Comparison of ENCODE assay signal across 24 cellular contexts in the genomic region with DNA sequence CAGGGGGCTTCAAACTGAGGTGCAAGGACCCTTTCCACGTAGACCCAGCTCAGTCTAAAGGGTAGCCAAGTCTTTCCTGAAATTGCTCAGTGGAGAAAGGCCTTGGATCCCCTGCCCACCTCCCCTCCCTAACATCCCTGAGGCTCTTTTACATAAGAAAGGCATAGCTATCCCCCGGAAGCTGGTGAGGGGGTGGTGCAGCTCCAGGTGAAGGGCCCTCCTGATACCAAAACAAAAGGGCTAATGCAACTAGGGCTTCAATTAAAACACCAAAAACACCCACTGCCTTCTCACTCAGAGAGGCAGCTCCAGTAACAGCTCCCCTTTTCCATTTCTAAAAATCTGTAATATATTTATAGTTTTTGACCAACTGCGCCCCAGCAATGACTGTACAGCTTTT. TPM values are rescaled to one million over a fixed set of nuclear protein-coding genes. Genes with fewer than 3 reads are reported as not detected.
DNase-seq lines count a peak whose midpoint lies in the region; ATAC-seq and TF ChIP-seq lines count a peak whose summit lies in the region.
"Had no signal": no experiment of that assay in that cellular context is flagged by ENCODE, and none has a peak within 500 bp of the region (broad histone marks: within the 10 kb centered on the region; RNA-seq: fewer than 3 reads in every experiment).

No MANE protein-coding gene starts in this region.

- TF ChIP-seq CTCF in VCaP (conservative IDR thresholded peaks at IDR 0.05): no peak

- H3K36me3 Mint-ChIP-seq in activated CD4-positive, alpha-beta memory T cell treated with anti-CD3 and anti-CD28 coated beads, Interleukin-2, amount 10 ng/mL, durations not matched to agents 7 days and 5 days (ENCODE audit: low read depth): no peaks in the 10 kb centered on the region
- H3K36me3 Mint-ChIP-seq: natural killer cell treated with Interleukin-12 subunit alpha and Interleukin-12 subunit beta and Interleukin-15 and Interleukin-18, amount 100 ng/mL, for 72 hours had no signal

- no peaks in the 10 kb centered on the region for H3K9me3 Mint-ChIP-seq in activated CD4-positive, alpha-beta memory T cell treated with anti-CD3 and anti-CD28 coated beads, Interleukin-2, amount 10 ng/mL, durations not matched to agents 7 days and 5 days
- H3K9me3 Mint-ChIP-seq: natural killer cell treated with Interleukin-12 subunit alpha and Interleukin-12 subunit beta and Interleukin-15 and Interleukin-18, amount 100 ng/mL, for 72 hours had no signal

- H3K27ac ChIP-seq in VCaP (peak overlapping the region; percentile 99; the same call in 1 of the 2 replicates), iPS-20b (ENCODE audit: low read length) (peak overlapping the region; percentile 96)
- H3K27ac ChIP-seq: BLaER1, KMS-11, parathyroid adenoma, right lobe of liver, testis had no signal

- no peaks in the 10 kb centered on the region for H3K9me3 ChIP-seq in iPS-20b (ENCODE audit: insufficient read depth, low read depth, low read length)
- H3K9me3 ChIP-seq: BLaER1, right lobe of liver, testis had no signal

- peak; percentile 3 for DNase-seq in AG20443 (ENCODE audit: low spot score)
- DNase-seq in NCI-H1105 treated with DMSO at 0.1 percent for 48 hours (lab: John Stamatoyannopoulos, UW): peak; percentile 4
- no peak for DNase-seq in anterior cingulate cortex (lab: John Stamatoyannopoulos, UW)
- DNase-seq in activated CD4-positive, alpha-beta memory T cell treated with anti-CD3 and anti-CD28 coated beads, Interleukin-2, amount 10 ng/mL, durations not matched to agents 7 days and 5 days: no peak
- DNase-seq: activated CD4-positive, alpha-beta T cell treated with anti-CD3 and anti-CD28 coated beads for 4 hours; Calu3; GOT3; left cardiac atrium; MV-4-11; NCI-H526; stimulated activated CD4-positive, alpha-beta T cell treated with anti-CD3 and anti-CD28 coated beads, Interleukin-15, amount 100 ng/mL, for 24 hours; testis had no signal

- H3K4me1 ChIP-seq in iPS-20b (ENCODE audit: insufficient read depth, low read length): peaks cover 67% of the 10 kb centered on the region
- H3K4me1 ChIP-seq: parathyroid adenoma had no signal

- no peaks in the 10 kb centered on the region for H3K36me3 ChIP-seq in iPS-20b (ENCODE audit: insufficient read depth, low read depth, low read length)
- H3K36me3 ChIP-seq: BLaER1, right lobe of liver had no signal

- H3K9ac ChIP-seq in iPS-20b (ENCODE audit: low read depth, low read length): peak overlapping the region; percentile 80
- H3K9ac ChIP-seq: BLaER1, KMS-11, parathyroid adenoma had no signal

- ATAC-seq in HG03565 (IDR thresholded peaks at IDR 0.05; ENCODE audit: unreplicated experiment) (no peak), HG03571 (IDR thresholded peaks at IDR 0.05; ENCODE audit: unreplicated experiment) (no peak)
- ATAC-seq: left cardiac atrium; natural killer cell treated with Interleukin-12 subunit alpha and Interleukin-12 subunit beta and Interleukin-15 and Interleukin-18, amount 100 ng/mL, for 72 hours; right lobe of liver; Right ventricle myocardium inferior had no signal

- CTCF ChIA-PET in activated CD4-positive, alpha-beta memory T cell treated with anti-CD3 and anti-CD28 coated beads, Interleukin-2, amount 10 ng/mL, durations not matched to agents 7 days and 5 days (lab: Charles Lee): no interaction called here

- H3K4me1 Mint-ChIP-seq in activated CD4-positive, alpha-beta memory T cell treated with anti-CD3 and anti-CD28 coated beads, Interleukin-2, amount 10 ng/mL, durations not matched to agents 7 days and 5 days: peaks cover 2% of the 10 kb centered on the region

- H3K27me3 Mint-ChIP-seq in activated CD4-positive, alpha-beta memory T cell treated with anti-CD3 and anti-CD28 coated beads, Interleukin-2, amount 10 ng/mL, durations not matched to agents 7 days and 5 days: peaks cover 19% of the 10 kb centered on the region

- POLR2A ChIA-PET in activated CD4-positive, alpha-beta memory T cell treated with anti-CD3 and anti-CD28 coated beads, Interleukin-2, amount 10 ng/mL, durations not matched to agents 7 days and 5 days (lab: Charles Lee): no interaction called here

- H3K4me3 ChIP-seq in iPS-20b (ENCODE audit: low read length): peak overlapping the region; percentile 58
- H3K4me3 ChIP-seq: BLaER1, right lobe of liver, testis had no signal

- peaks cover 21% of the 10 kb centered on the region for H3K27me3 ChIP-seq in iPS-20b (ENCODE audit: insufficient read depth, low read length)
- H3K27me3 ChIP-seq: right lobe of liver, testis had no signal

- no peak overlapping the region for H3K27ac Mint-ChIP-seq in activated CD4-positive, alpha-beta memory T cell treated with anti-CD3 and anti-CD28 coated beads, Interleukin-2, amount 10 ng/mL, durations not matched to agents 7 days and 5 days
- H3K27ac Mint-ChIP-seq: natural killer cell treated with Interleukin-12 subunit alpha and Interleukin-12 subunit beta and Interleukin-15 and Interleukin-18, amount 100 ng/mL, for 72 hours had no signal

- no peak overlapping the region for H3K4me3 Mint-ChIP-seq in activated CD4-positive, alpha-beta memory T cell treated with anti-CD3 and anti-CD28 coated beads, Interleukin-2, amount 10 ng/mL, durations not matched to agents 7 days and 5 days
- H3K4me3 Mint-ChIP-seq: natural killer cell treated with Interleukin-12 subunit alpha and Interleukin-12 subunit beta and Interleukin-15 and Interleukin-18, amount 100 ng/mL, for 72 hours had no signal

RNA-seq across cellular contexts. Expression of a gene that starts 5.8 kb away (rescaled TPM):
- total RNA-seq in activated CD4-positive, alpha-beta memory T cell treated with anti-CD3 and anti-CD28 coated beads, Interleukin-2, amount 10 ng/mL, durations not matched to agents 7 days and 5 days: not detected
- total RNA-seq: endothelial cell of umbilical vein, G401 had no signal

Comparison
In these comparisons a context has a peak if more than half of its experiments do, and no peak if none do; other contexts are left out.
1. DNase-seq: peak in AG20443 (single experiment) and NCI-H1105 treated with DMSO at 0.1 percent for 48 hours (single experiment); none in anterior cingulate cortex (0 of 58) and activated CD4-positive, alpha-beta memory T cell treated with anti-CD3 and anti-CD28 coated beads, Interleukin-2, amount 10 ng/mL, durations not matched to agents 7 days and 5 days (single experiment).